21 cellular contexts compared by ENCODE assay signal in the genomic region with DNA sequence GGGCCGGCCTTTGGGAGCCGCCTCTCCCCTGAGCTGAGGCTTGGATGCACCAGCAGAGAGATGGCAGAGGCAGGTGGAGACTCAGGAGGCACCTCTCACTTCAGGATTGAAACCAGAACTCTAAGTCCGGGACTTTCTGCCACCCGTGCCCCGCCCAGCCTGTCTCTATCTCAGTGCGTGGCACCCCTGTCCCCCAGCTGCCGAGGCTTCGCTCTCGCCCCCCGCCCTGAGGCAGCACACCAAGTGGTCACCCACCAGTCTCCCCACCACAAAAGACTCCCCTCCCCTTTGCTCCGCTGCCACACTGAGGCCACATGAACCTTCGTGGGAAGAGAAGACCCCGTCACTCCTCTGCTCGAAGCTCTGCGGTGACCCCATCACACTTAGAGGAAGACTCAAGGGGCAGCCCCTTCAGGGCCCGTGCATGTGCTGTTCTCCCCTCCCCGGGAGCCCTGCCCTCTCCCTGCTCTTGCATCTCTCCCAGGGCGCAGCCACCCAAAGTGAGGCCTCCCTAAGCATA.
"Had no signal": no experiment of that assay in that cellular context is flagged by ENCODE, and none has a peak within 500 bp of the region (broad histone marks: within the 10 kb centered on the region; RNA-seq: fewer than 3 reads in every experiment).

No MANE protein-coding gene starts in this region.

- H3K27me3 ChIP-seq: ascending aorta, brain microvascular endothelial cell, heart left ventricle, stomach, thyroid gland had no signal

- DNase-seq: activated CD4-positive, alpha-beta T cell treated with anti-CD3 and anti-CD28 coated beads for 1 hour; activated CD4-positive, alpha-beta T cell treated with anti-CD3 and anti-CD28 coated beads, Interleukin-2, amount 10 ng/mL, durations not matched to agents 7 days and 5 days; activated CD8-positive, alpha-beta T cell treated with anti-CD3 and anti-CD28 coated beads for 36 hours; activated T-cell treated with anti-CD3 and anti-CD28 coated beads, Interleukin-2, amount 50 U/mL, for 4 hours; brain microvascular endothelial cell; caudate nucleus; cortex of kidney; heart left ventricle; mammary epithelial cell; naive B cell; nucleus accumbens; stimulated activated CD4-positive, alpha-beta T cell treated with anti-CD3 and anti-CD28 coated beads, Interleukin-4, amount 100 ng/mL, for 24 hours; stimulated activated naive B cell treated with anti-CD40 and anti-IgM and Interleukin-4, amounts not matched to agents 10 μg/mL and 1 μg/mL and 100 μg/mL, for 72 hours; stomach; T-cell; thyroid gland had no signal

- H3K9me3 ChIP-seq: ascending aorta, heart left ventricle, stomach, thyroid gland had no signal

- ATAC-seq: activated CD8-positive, alpha-beta T cell treated with anti-CD3 and anti-CD28 coated beads for 36 hours; activated naive CD4-positive, alpha-beta T cell treated with anti-CD3 and anti-CD28 coated beads, Interleukin-2, amount 50 U/mL, for 72 hours; activated T-cell treated with anti-CD3 and anti-CD28 coated beads, Interleukin-2, amount 50 U/mL, for 4 hours; activated T-helper 17 cell treated with anti-CD3 and anti-CD28 coated beads, Interleukin-2, amount 50 U/mL, for 72 hours; heart left ventricle; stimulated activated naive B cell treated with anti-CD40 and anti-IgM and Interleukin-4, amounts not matched to agents 10 μg/mL and 1 μg/mL and 100 μg/mL, for 72 hours; T-cell; WTC11 had no signal

- H3K27ac ChIP-seq: ascending aorta, brain microvascular endothelial cell, parathyroid adenoma, stomach, thyroid gland had no signal

- H3K36me3 ChIP-seq: ascending aorta, heart left ventricle, stomach, thyroid gland had no signal

- H3K4me3 ChIP-seq: ascending aorta, heart left ventricle, stomach, thyroid gland had no signal
